8 cellular contexts compared by ENCODE assay signal in genomic region chr17:64662774-64663367, GRCh38. TPM values are rescaled to one million over a fixed set of nuclear protein-coding genes. Genes with fewer than 3 reads are reported as not detected.
DNase-seq lines count a peak whose midpoint lies in the region; ATAC-seq and TF ChIP-seq lines count a peak whose summit lies in the region.

No MANE protein-coding gene starts in this region.

- no peak for TF ChIP-seq CTCF in prostate gland (IDR thresholded peaks at IDR 0.05)

- 58% methylated on average over 18 of the region's 18 CpGs for WGBS in prostate gland

- H3K36me3 ChIP-seq in H7 (replicated peaks; ENCODE audit: control insufficient read depth, insufficient read depth, low read length) (no peaks in the 10 kb centered on the region), NT2/D1 (ENCODE audit: insufficient read depth, insufficient read length, low read length) (no peaks in the 10 kb centered on the region), prostate gland (no peaks in the 10 kb centered on the region)

- DNase-seq in H7 (peak; percentile 74), NT2/D1 (ENCODE audit: low read depth, low spot score) (no peak), prostate gland (ENCODE audit: low spot score) (peak; percentile 42), SK-N-DZ (ENCODE audit: low spot score) (no peak), putamen (ENCODE audit: low spot score) (no peak)
- no peak for DNase-seq in NK-92 treated with Interleukin-12 subunit alpha and Interleukin-12 subunit beta, amount 100 ng/mL, for 24 hours (lab: John Stamatoyannopoulos, UW)

- H3K4me1 ChIP-seq in NT2/D1 (ENCODE audit: insufficient read depth, insufficient read length) (no peaks in the 10 kb centered on the region), prostate gland (replicated peaks) (no peaks in the 10 kb centered on the region)

- H3K27me3 ChIP-seq in H7 (ENCODE audit: control insufficient read depth, insufficient read depth, low read length) (no peaks in the 10 kb centered on the region), NT2/D1 (ENCODE audit: insufficient read depth, insufficient read length) (peaks cover 9% of the 10 kb centered on the region), prostate gland (replicated peaks; ENCODE audit: insufficient read depth) (no peaks in the 10 kb centered on the region)

- peak overlapping the region; percentile 85 for H3K9ac ChIP-seq in NT2/D1 (ENCODE audit: insufficient read length, low read depth)

- ATAC-seq in esophagus mucosa = peak; percentile 45
- no peak for ATAC-seq in HG02973 (IDR thresholded peaks at IDR 0.05; ENCODE audit: unreplicated experiment)

- TF ChIP-seq POLR2A in prostate gland (IDR thresholded peaks at IDR 0.05) = no peak

- H3K9me3 ChIP-seq in NT2/D1 (ENCODE audit: insufficient read depth, low read length) (no peaks in the 10 kb centered on the region), prostate gland (no peaks in the 10 kb centered on the region)

- H3K4me3 ChIP-seq in H7 (ENCODE audit: insufficient read depth, low read depth, low read length) (peak overlapping the region; percentile 67), NT2/D1 (ENCODE audit: insufficient read length, low read depth) (peak overlapping the region; percentile 55), prostate gland (peak overlapping the region; percentile 76 to 92)

- peak overlapping the region; percentile 91 to 97 for H3K27ac ChIP-seq in prostate gland

- intact Hi-C loops in prostate gland (cut with DNase I) = loop anchor here (5.0 kb wide), 1 partner anchor 161 kb away; no protein-coding TSS in a partner anchor

RNA-seq across cellular contexts. Expression of gene SMURF2, which starts 0.8 kb away (rescaled TPM):
- total RNA-seq in H7 (2014; rRNA removed; shearing (Covaris generic)) = 33.9 and 36.2 TPM in 2 replicates
- 7.5 TPM for total RNA-seq in esophagus mucosa
- 10 to 100 TPM; 21.5 to 29.1 TPM for total RNA-seq in prostate gland
- 12.5 and 17.0 TPM in 2 replicates for polyA plus RNA-seq in SK-N-DZ (2014; cell fraction: cytosol; rRNA removed)
- polyA plus RNA-seq in SK-N-DZ (2014; cell fraction: nucleus; rRNA removed) = 20.7 and 21.7 TPM in 2 replicates

Comparison
In these comparisons a context has a peak if more than half of its experiments do, and no peak if none do; other contexts are left out.
1. DNase-seq: peak in H7 (single experiment) and prostate gland (single experiment); none in NT2/D1 (single experiment), SK-N-DZ (single experiment), putamen (single experiment) and NK-92 treated with Interleukin-12 subunit alpha and Interleukin-12 subunit beta, amount 100 ng/mL, for 24 hours (single experiment).
2. Peak in every context shown above with its lines, with median percentiles within 50 percentile points of each other: H3K4me3 ChIP-seq.